Comparison of ENCODE assay signal across 1 cellular context in the genomic region with DNA sequence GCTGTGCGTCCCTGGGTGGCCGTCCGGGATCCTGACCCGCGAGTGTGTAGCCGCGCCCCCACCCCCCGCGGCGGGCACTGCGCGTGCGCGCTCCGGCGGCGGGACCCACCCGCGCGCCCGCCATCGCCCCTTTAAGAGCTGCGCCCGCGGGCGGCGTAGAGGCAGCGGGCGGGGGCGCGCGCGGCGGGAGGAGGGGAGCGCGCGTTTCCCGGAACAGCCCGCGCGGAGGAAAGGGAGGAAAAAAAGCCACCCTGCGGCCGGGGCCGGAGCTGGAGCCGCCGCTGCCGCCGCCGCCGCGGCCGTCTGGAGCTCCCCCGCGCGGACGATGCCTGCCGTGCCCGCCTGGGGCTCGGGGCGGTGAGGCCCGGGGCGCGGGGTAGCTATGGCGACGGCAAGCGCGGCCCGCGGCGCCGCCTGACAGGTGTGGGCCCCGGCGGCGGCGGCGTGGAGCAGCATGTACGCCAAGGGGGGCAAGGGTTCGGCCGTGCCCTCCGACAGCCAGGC.
TF ChIP-seq lines count a peak whose summit lies in the region.

A gene (plus strand): TSS at position 204 of the 504 bp plus-strand sequence. CDS start 251 bp downstream, at position 455.

TF ChIP-seq in SK-N-SH, 30 proteins besides CTCF, POLR2A, EP300 and RAD21 (continued from another document):
- TF ChIP-seq, protein P1, sequence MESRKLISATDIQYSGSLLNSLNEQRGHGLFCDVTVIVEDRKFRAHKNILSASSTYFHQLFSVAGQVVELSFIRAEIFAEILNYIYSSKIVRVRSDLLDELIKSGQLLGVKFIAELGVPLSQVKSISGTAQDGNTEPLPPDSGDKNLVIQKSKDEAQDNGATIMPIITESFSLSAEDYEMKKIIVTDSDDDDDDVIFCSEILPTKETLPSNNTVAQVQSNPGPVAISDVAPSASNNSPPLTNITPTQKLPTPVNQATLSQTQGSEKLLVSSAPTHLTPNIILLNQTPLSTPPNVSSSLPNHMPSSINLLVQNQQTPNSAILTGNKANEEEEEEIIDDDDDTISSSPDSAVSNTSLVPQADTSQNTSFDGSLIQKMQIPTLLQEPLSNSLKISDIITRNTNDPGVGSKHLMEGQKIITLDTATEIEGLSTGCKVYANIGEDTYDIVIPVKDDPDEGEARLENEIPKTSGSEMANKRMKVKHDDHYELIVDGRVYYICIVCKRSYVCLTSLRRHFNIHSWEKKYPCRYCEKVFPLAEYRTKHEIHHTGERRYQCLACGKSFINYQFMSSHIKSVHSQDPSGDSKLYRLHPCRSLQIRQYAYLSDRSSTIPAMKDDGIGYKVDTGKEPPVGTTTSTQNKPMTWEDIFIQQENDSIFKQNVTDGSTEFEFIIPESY (IDR thresholded peaks at IDR 0.05; ENCODE audit: borderline replicate concordance, low read depth): no peak
- TF ChIP-seq, protein P2, sequence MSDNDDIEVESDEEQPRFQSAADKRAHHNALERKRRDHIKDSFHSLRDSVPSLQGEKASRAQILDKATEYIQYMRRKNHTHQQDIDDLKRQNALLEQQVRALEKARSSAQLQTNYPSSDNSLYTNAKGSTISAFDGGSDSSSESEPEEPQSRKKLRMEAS (IDR thresholded peaks at IDR 0.05; ENCODE audit: low read depth): 0 out of 2 replicates have a peak, but pooled peaks have one; percentile 59
- TF ChIP-seq RCOR1 (IDR thresholded peaks at IDR 0.05; ENCODE audit: low read length): no peak
- TF ChIP-seq, protein P3, sequence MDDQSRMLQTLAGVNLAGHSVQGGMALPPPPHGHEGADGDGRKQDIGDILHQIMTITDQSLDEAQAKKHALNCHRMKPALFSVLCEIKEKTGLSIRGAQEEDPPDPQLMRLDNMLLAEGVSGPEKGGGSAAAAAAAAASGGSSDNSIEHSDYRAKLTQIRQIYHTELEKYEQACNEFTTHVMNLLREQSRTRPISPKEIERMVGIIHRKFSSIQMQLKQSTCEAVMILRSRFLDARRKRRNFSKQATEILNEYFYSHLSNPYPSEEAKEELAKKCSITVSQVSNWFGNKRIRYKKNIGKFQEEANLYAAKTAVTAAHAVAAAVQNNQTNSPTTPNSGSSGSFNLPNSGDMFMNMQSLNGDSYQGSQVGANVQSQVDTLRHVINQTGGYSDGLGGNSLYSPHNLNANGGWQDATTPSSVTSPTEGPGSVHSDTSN (IDR thresholded peaks at IDR 0.05): no peak
- TF ChIP-seq TCF12 (IDR thresholded peaks at IDR 0.05): no peak
- TF ChIP-seq, protein P4, sequence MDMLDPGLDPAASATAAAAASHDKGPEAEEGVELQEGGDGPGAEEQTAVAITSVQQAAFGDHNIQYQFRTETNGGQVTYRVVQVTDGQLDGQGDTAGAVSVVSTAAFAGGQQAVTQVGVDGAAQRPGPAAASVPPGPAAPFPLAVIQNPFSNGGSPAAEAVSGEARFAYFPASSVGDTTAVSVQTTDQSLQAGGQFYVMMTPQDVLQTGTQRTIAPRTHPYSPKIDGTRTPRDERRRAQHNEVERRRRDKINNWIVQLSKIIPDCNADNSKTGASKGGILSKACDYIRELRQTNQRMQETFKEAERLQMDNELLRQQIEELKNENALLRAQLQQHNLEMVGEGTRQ (IDR thresholded peaks at IDR 0.05; ENCODE audit: borderline replicate concordance, low read depth, low read length): no peak
- TF ChIP-seq FOXJ3 (CRISPR knock-in tag; IDR thresholded peaks at IDR 0.05): no peak
- TF ChIP-seq GATA2 (CRISPR knock-in tag; IDR thresholded peaks at IDR 0.05): no peak
- no peak for TF ChIP-seq NFIC (IDR thresholded peaks at IDR 0.05; ENCODE audit: borderline replicate concordance)
- TF ChIP-seq GABPA (IDR thresholded peaks at IDR 0.05; ENCODE audit: low read depth): no peak
- no peak for TF ChIP-seq FOXM1 (IDR thresholded peaks at IDR 0.05; ENCODE audit: low read depth)
- TF ChIP-seq NRF1 (IDR thresholded peaks at IDR 0.05; ENCODE audit: low read depth, low read length): peak; percentile 68
- peak; percentile 69 for TF ChIP-seq MXI1 (IDR thresholded peaks at IDR 0.05; ENCODE audit: low read depth, low read length)
- no peak for TF ChIP-seq YY1 (IDR thresholded peaks at IDR 0.05; ENCODE audit: low read depth)
- TF ChIP-seq TAF1 (IDR thresholded peaks at IDR 0.05; ENCODE audit: borderline replicate concordance, low read depth, low read length): peak; percentile 46; the same call in 1 of the 2 replicates
- TF ChIP-seq, protein P5, sequence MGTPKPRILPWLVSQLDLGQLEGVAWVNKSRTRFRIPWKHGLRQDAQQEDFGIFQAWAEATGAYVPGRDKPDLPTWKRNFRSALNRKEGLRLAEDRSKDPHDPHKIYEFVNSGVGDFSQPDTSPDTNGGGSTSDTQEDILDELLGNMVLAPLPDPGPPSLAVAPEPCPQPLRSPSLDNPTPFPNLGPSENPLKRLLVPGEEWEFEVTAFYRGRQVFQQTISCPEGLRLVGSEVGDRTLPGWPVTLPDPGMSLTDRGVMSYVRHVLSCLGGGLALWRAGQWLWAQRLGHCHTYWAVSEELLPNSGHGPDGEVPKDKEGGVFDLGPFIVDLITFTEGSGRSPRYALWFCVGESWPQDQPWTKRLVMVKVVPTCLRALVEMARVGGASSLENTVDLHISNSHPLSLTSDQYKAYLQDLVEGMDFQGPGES (IDR thresholded peaks at IDR 0.05; ENCODE audit: low read depth, low read length): no peak
- TF ChIP-seq, protein P6, sequence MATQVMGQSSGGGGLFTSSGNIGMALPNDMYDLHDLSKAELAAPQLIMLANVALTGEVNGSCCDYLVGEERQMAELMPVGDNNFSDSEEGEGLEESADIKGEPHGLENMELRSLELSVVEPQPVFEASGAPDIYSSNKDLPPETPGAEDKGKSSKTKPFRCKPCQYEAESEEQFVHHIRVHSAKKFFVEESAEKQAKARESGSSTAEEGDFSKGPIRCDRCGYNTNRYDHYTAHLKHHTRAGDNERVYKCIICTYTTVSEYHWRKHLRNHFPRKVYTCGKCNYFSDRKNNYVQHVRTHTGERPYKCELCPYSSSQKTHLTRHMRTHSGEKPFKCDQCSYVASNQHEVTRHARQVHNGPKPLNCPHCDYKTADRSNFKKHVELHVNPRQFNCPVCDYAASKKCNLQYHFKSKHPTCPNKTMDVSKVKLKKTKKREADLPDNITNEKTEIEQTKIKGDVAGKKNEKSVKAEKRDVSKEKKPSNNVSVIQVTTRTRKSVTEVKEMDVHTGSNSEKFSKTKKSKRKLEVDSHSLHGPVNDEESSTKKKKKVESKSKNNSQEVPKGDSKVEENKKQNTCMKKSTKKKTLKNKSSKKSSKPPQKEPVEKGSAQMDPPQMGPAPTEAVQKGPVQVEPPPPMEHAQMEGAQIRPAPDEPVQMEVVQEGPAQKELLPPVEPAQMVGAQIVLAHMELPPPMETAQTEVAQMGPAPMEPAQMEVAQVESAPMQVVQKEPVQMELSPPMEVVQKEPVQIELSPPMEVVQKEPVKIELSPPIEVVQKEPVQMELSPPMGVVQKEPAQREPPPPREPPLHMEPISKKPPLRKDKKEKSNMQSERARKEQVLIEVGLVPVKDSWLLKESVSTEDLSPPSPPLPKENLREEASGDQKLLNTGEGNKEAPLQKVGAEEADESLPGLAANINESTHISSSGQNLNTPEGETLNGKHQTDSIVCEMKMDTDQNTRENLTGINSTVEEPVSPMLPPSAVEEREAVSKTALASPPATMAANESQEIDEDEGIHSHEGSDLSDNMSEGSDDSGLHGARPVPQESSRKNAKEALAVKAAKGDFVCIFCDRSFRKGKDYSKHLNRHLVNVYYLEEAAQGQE (IDR thresholded peaks at IDR 0.05; ENCODE audit: low read depth, low read length): no peak
- peak; percentile 17; the same call in 1 of the 2 replicates for TF ChIP-seq SIN3A (IDR thresholded peaks at IDR 0.05; ENCODE audit: borderline replicate concordance, low read depth, low read length)
TF ChIP-seq in SK-N-SH: peak in this region for 5.
